17 cellular contexts compared by ENCODE assay signal in the genomic region with DNA sequence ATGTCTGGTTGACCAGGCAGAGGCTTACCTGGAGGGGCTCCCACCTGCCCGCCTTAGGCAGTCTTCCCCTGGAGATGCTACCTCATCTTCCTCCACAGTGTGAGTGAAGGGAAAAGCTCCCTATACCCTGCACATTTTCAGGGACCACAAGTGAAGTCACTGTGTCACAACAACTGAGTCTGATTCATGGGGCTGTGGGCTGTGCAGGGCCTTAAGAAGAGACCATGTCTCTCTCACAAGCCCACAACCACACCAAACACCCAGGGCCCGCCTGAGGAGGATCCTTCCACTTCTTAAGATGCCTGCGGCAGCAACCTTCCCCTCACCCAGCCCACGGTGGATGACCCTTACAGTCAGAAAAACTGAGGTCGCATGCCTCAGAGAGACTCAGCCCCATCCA.
DNase-seq lines count a peak whose midpoint lies in the region; ATAC-seq, FAIRE-seq and TF ChIP-seq lines count a peak whose summit lies in the region.
"Had no signal": no experiment of that assay in that cellular context is flagged by ENCODE, and none has a peak within 500 bp of the region (broad histone marks: within the 10 kb centered on the region; RNA-seq: fewer than 3 reads in every experiment).

No MANE protein-coding gene starts in this region.

- peak overlapping the region in 2 of 3 donors; percentile 38 to 52 for H3K27ac ChIP-seq in right lobe of liver
- H3K27ac ChIP-seq in HepG2 (ENCODE audit: extremely low read length, insufficient read depth, low read length) = no peak overlapping the region
- H3K27ac ChIP-seq: BLaER1 treated with 17β-estradiol and CSF1 and Interleukin-3, amounts not matched to agents 10 nM and 100 nM had no signal

- peaks cover 37% of the 10 kb centered on the region for H3K36me3 Mint-ChIP-seq in activated T-helper 2 cell treated with anti-CD3 and anti-CD28 coated beads, Interferon-gamma antibody, Interleukin-2, Interleukin-4, amounts not matched to agents 10 μg/mL and 5 μg/mL and 100 μg/mL, durations not matched to agents 14 hours and 24 hours and 36 hours (ENCODE audit: low read depth)
- H3K36me3 Mint-ChIP-seq in neural crest cell (ENCODE audit: low read depth) = peaks cover 8% of the 10 kb centered on the region

- FAIRE-seq in HepG2 (lab: Jason Lieb, UNC) (no peak), H54 (lab: Jason Lieb, UNC) (no peak)
- FAIRE-seq: GM12891, GM18507 had no signal

- no peak overlapping the region for H3K4me3 Mint-ChIP-seq in activated T-helper 2 cell treated with anti-CD3 and anti-CD28 coated beads, Interferon-gamma antibody, Interleukin-2, Interleukin-4, amounts not matched to agents 10 μg/mL and 5 μg/mL and 100 μg/mL, durations not matched to agents 14 hours and 24 hours and 36 hours (ENCODE audit: low read depth)
- H3K4me3 Mint-ChIP-seq in neural crest cell = no peak overlapping the region

- H3K9me3 Mint-ChIP-seq in activated T-helper 2 cell treated with anti-CD3 and anti-CD28 coated beads, Interferon-gamma antibody, Interleukin-2, Interleukin-4, amounts not matched to agents 10 μg/mL and 5 μg/mL and 100 μg/mL, durations not matched to agents 14 hours and 24 hours and 36 hours = no peaks in the 10 kb centered on the region
- H3K9me3 Mint-ChIP-seq in neural crest cell = no peaks in the 10 kb centered on the region
- H3K9me3 Mint-ChIP-seq: CD8-positive, alpha-beta memory T cell had no signal

- no peak for TF ChIP-seq RAD21 in HepG2 (CRISPR knock-in tag; IDR thresholded peaks at IDR 0.05)

- peak overlapping the region; percentile 17 for H3K27ac Mint-ChIP-seq in activated T-helper 2 cell treated with anti-CD3 and anti-CD28 coated beads, Interferon-gamma antibody, Interleukin-2, Interleukin-4, amounts not matched to agents 10 μg/mL and 5 μg/mL and 100 μg/mL, durations not matched to agents 14 hours and 24 hours and 36 hours
- H3K27ac Mint-ChIP-seq in neural crest cell (ENCODE audit: unreplicated experiment) = peak overlapping the region; percentile 67

- no peaks in the 10 kb centered on the region for H3K27me3 ChIP-seq in right lobe of liver
- no peaks in the 10 kb centered on the region for H3K27me3 ChIP-seq in HepG2 (ENCODE audit: control insufficient read depth in 1 of 2, insufficient read depth in 2 of 2, low read length in 2 of 2)
- H3K27me3 ChIP-seq: BLaER1 treated with 17β-estradiol and CSF1 and Interleukin-3, amounts not matched to agents 10 nM and 100 nM had no signal

- intact Hi-C loops in right lobe of liver (cut with DNase I) = no loop called here
- intact Hi-C loops in HepG2 (cut with micrococcal nuclease; ENCODE audit: unreplicated experiment) = no loop called here
- intact Hi-C loops in activated T-helper 2 cell treated with anti-CD3 and anti-CD28 coated beads, Interferon-gamma antibody, Interleukin-2, Interleukin-4, amounts not matched to agents 10 μg/mL and 5 μg/mL and 100 μg/mL, durations not matched to agents 14 hours and 24 hours and 36 hours (cut with micrococcal nuclease) = no loop called here

- H2AFZ ChIP-seq in HepG2 (ENCODE audit: low read length) = no peak overlapping the region

- no peak overlapping the region for H3K9ac ChIP-seq in HepG2 (ENCODE audit: insufficient read depth, low read depth, low read length)
- H3K9ac ChIP-seq: BLaER1 treated with 17β-estradiol and CSF1 and Interleukin-3, amounts not matched to agents 10 nM and 100 nM had no signal

- no peak for TF ChIP-seq CTCF in right lobe of liver (IDR thresholded peaks at IDR 0.05)
- no peak for TF ChIP-seq CTCF in HepG2 (CRISPR knock-in tag; IDR thresholded peaks at IDR 0.05)
- no peak for TF ChIP-seq CTCF in neural crest cell (conservative IDR thresholded peaks at IDR 0.05)

- H3K79me2 ChIP-seq in HepG2 (ENCODE audit: insufficient read depth, low read length) = no peaks in the 10 kb centered on the region

- H3K9me3 ChIP-seq in right lobe of liver (no peaks in the 10 kb centered on the region), HepG2 (ENCODE audit: low read length) (no peaks in the 10 kb centered on the region)
- H3K9me3 ChIP-seq: BLaER1 treated with 17β-estradiol and CSF1 and Interleukin-3, amounts not matched to agents 10 nM and 100 nM had no signal

- H3K4me3 ChIP-seq in right lobe of liver (no peak overlapping the region), HepG2 (replicated peaks in 1 of 3; ENCODE audit: insufficient read depth in 1 of 3, low read depth in 2 of 3, low read length in 3 of 3) (no peak overlapping the region)
- H3K4me3 ChIP-seq: BLaER1 treated with 17β-estradiol and CSF1 and Interleukin-3, amounts not matched to agents 10 nM and 100 nM had no signal

- no TSS peak for BruUV-seq in HepG2 (replicated peaks; lab: Mats Ljungman, UMichigan)

- no peak overlapping the region for H3K4me2 ChIP-seq in HepG2 (ENCODE audit: low read depth, low read length)
- H3K4me2 ChIP-seq: BLaER1 treated with 17β-estradiol and CSF1 and Interleukin-3, amounts not matched to agents 10 nM and 100 nM had no signal

- H4K20me1 ChIP-seq in HepG2 (ENCODE audit: insufficient read depth, low read length) = no peaks in the 10 kb centered on the region

- H3K36me3 ChIP-seq in right lobe of liver (no peaks in the 10 kb centered on the region), HepG2 (replicated peaks in 1 of 2; ENCODE audit: control insufficient read depth in 1 of 2, insufficient read depth in 2 of 2, low read length in 2 of 2) (peaks cover 6 to 22% of the 10 kb centered on the region in 2 experiments; a peak in 4 of 5 replicates)

- DNase-seq in right lobe of liver (no peak), HepG2 (ENCODE audit: low spot score) (no peak), neural crest cell (ENCODE audit: low read depth, low spot score) (no peak), H54 (ENCODE audit: insufficient read length, low spot score) (no peak), DMS79 treated with DMSO at 0.1 percent for 48 hours (lab: John Stamatoyannopoulos, UW) (no peak)
- DNase-seq in activated T-helper 2 cell treated with anti-CD3 and anti-CD28 coated beads, Interferon-gamma antibody, Interleukin-2, Interleukin-4, amounts not matched to agents 10 μg/mL and 5 μg/mL and 100 μg/mL, durations not matched to agents 14 hours and 24 hours and 36 hours (ENCODE audit: low spot score) = no peak
- DNase-seq: CD8-positive, alpha-beta memory T cell; DMS53; GOT3; KBM-7; MV-4-11; NCI-H1694 treated with DMSO at 0.1 percent for 48 hours; NCI-H510A had no signal

- CTCF ChIA-PET in HepG2 (lab: Yijun Ruan, JAX; ENCODE audit: low intra/inter-chr PET ratio, low total read pairs) = no interaction called here

- TF ChIP-seq EP300 in HepG2 (IDR thresholded peaks at IDR 0.05; ENCODE audit: low read depth in 2 of 2, low read length in 2 of 2) (no peak), HepG2 (CRISPR knock-in tag; IDR thresholded peaks at IDR 0.05; ENCODE audit: borderline replicate concordance) (no peak)

- WGBS in right lobe of liver (ENCODE audit: insufficient coverage, low coverage, low lambda C conversion rate, missing lambda C conversion rate) = 100% methylated on average over 2 of the region's 5 CpGs
- 100% methylated on average over 4 of the region's 5 CpGs for WGBS in HepG2 (ENCODE audit: low lambda C conversion rate)

- TF ChIP-seq POLR2A in right lobe of liver (IDR thresholded peaks at IDR 0.05) = no peak
- no peak for TF ChIP-seq POLR2A in HepG2 (IDR thresholded peaks at IDR 0.05; ENCODE audit: insufficient read depth in 1 of 2, low read depth in 2 of 2, low read length in 2 of 2)
- no peak for TF ChIP-seq POLR2A in H54 (IDR thresholded peaks at IDR 0.05; ENCODE audit: low read depth, low read length)

- H3K4me1 ChIP-seq in right lobe of liver (peaks cover 0 to 15% (median 3%) of the 10 kb centered on the region in 4 donors), HepG2 (ENCODE audit: insufficient read depth, low read length) (no peaks in the 10 kb centered on the region)

- H3K27me3 Mint-ChIP-seq in activated T-helper 2 cell treated with anti-CD3 and anti-CD28 coated beads, Interferon-gamma antibody, Interleukin-2, Interleukin-4, amounts not matched to agents 10 μg/mL and 5 μg/mL and 100 μg/mL, durations not matched to agents 14 hours and 24 hours and 36 hours (ENCODE audit: low read depth) = no peaks in the 10 kb centered on the region
- no peaks in the 10 kb centered on the region for H3K27me3 Mint-ChIP-seq in neural crest cell (ENCODE audit: low read depth)
- H3K27me3 Mint-ChIP-seq: CD8-positive, alpha-beta memory T cell had no signal

- POLR2A ChIA-PET in HepG2 (lab: Yijun Ruan, JAX) = no interaction called here

- in situ Hi-C loops in HepG2 (cut with HindIII; ENCODE audit: extremely low pct_ligation_motif_present, low pct_unique_long_range_greater_than_20kb) = no loop called here

- H3K4me1 Mint-ChIP-seq in activated T-helper 2 cell treated with anti-CD3 and anti-CD28 coated beads, Interferon-gamma antibody, Interleukin-2, Interleukin-4, amounts not matched to agents 10 μg/mL and 5 μg/mL and 100 μg/mL, durations not matched to agents 14 hours and 24 hours and 36 hours (ENCODE audit: low read depth) = peaks cover 39% of the 10 kb centered on the region
- peaks cover 54% of the 10 kb centered on the region for H3K4me1 Mint-ChIP-seq in neural crest cell

- ATAC-seq in right lobe of liver (peak in 1 of 4 donors; percentile 23), HepG2 (no peak), GM18498 (IDR thresholded peaks at IDR 0.05; ENCODE audit: unreplicated experiment) (no peak)

TF ChIP-seq in HepG2, 621 proteins besides CTCF, POLR2A, EP300 and RAD21:
- TF ChIP-seq ZNF570 (CRISPR knock-in tag; IDR thresholded peaks at IDR 0.05; ENCODE audit: borderline replicate concordance) (no peak), SMAD9 (CRISPR knock-in tag; IDR thresholded peaks at IDR 0.05) (no peak), NR2F6 (IDR thresholded peaks at IDR 0.05) (no peak), NR2F6 (CRISPR knock-in tag; IDR thresholded peaks at IDR 0.05) (no peak), CEBPG (CRISPR knock-in tag; IDR thresholded peaks at IDR 0.05) (no peak), MAFK (conservative IDR thresholded peaks at IDR 0.05 in 1 of 2, IDR thresholded peaks at IDR 0.05 in 1 of 2; ENCODE audit: low read length in 2 of 2) (no peak), ZMYM3 (CRISPR knock-in tag; IDR thresholded peaks at IDR 0.05) (no peak), AHR (CRISPR knock-in tag; IDR thresholded peaks at IDR 0.05) (no peak), ZNF234 (CRISPR knock-in tag; conservative IDR thresholded peaks at IDR 0.05) (no peak), SP140L (CRISPR knock-in tag; IDR thresholded peaks at IDR 0.05; ENCODE audit: borderline replicate concordance) (no peak), NFYB (CRISPR knock-in tag; IDR thresholded peaks at IDR 0.05) (no peak), ZNF317 (CRISPR knock-in tag; IDR thresholded peaks at IDR 0.05) (no peak), ARID2 (CRISPR knock-in tag; IDR thresholded peaks at IDR 0.05; ENCODE audit: borderline replicate concordance) (no peak), ZNF224 (CRISPR knock-in tag; IDR thresholded peaks at IDR 0.05) (no peak), ZNF3 (CRISPR knock-in tag; IDR thresholded peaks at IDR 0.05) (no peak), ASH2L (IDR thresholded peaks at IDR 0.05; ENCODE audit: insufficient read length, low read depth, low read length) (no peak), GTF3A (CRISPR knock-in tag; conservative IDR thresholded peaks at IDR 0.05) (no peak), ZBTB21 (CRISPR knock-in tag; IDR thresholded peaks at IDR 0.05) (no peak), ATF1 (CRISPR knock-in tag; IDR thresholded peaks at IDR 0.05) (no peak)
TF ChIP-seq in HepG2: peak in this region for 0.
